ENCODE assay signal across 1 cellular context in genomic region chr7:37052673-37053072, GRCh38.
TF ChIP-seq lines count a peak whose summit lies in the region.

No MANE protein-coding gene starts in this region.

TF ChIP-seq in HepG2, 621 proteins besides CTCF, POLR2A, EP300 and RAD21 (continued from another document):
- TF ChIP-seq GMEB1 (CRISPR knock-in tag; IDR thresholded peaks at IDR 0.05; ENCODE audit: borderline replicate concordance) (no peak), FOSL1 (CRISPR knock-in tag; IDR thresholded peaks at IDR 0.05; ENCODE audit: borderline replicate concordance) (peak; percentile 32; the same call in 1 of the 2 replicates), AKAP8 (CRISPR knock-in tag; IDR thresholded peaks at IDR 0.05) (no peak), KLF13 (CRISPR knock-in tag; IDR thresholded peaks at IDR 0.05) (no peak), ZFP37 (CRISPR knock-in tag; IDR thresholded peaks at IDR 0.05; ENCODE audit: borderline replicate concordance) (peak; percentile 89; the same call in 1 of the 2 replicates), ZNF691 (CRISPR knock-in tag; IDR thresholded peaks at IDR 0.05; ENCODE audit: borderline replicate concordance, low read depth) (peak; percentile 20; the same call in 1 of the 2 replicates), DMTF1 (CRISPR knock-in tag; IDR thresholded peaks at IDR 0.05) (no peak), POLR2G (IDR thresholded peaks at IDR 0.05; ENCODE audit: low read depth, low read length) (no peak), PLSCR1 (CRISPR knock-in tag; IDR thresholded peaks at IDR 0.05; ENCODE audit: borderline replicate concordance) (no peak), JDP2 (CRISPR knock-in tag; IDR thresholded peaks at IDR 0.05; ENCODE audit: borderline replicate concordance) (no peak; the same call in 1 of the 2 replicates), MYC (CRISPR knock-in tag; IDR thresholded peaks at IDR 0.05; ENCODE audit: borderline replicate concordance) (peak; percentile 34; the same call in 1 of the 2 replicates), TOPORS (CRISPR knock-in tag; IDR thresholded peaks at IDR 0.05) (no peak), ZNF256 (CRISPR knock-in tag; conservative IDR thresholded peaks at IDR 0.05) (peak; percentile 83), FOXK1 (CRISPR knock-in tag; IDR thresholded peaks at IDR 0.05; ENCODE audit: borderline replicate concordance, low read depth) (peak; percentile 76; the same call in 1 of the 2 replicates), NR3C1 (CRISPR knock-in tag; IDR thresholded peaks at IDR 0.05) (no peak), ZFP36 (IDR thresholded peaks at IDR 0.05; ENCODE audit: borderline replicate concordance, low read depth, low read length, partially characterized antibody) (no peak), TBP (CRISPR knock-in tag; IDR thresholded peaks at IDR 0.05) (no peak), PAX8 (CRISPR knock-in tag; IDR thresholded peaks at IDR 0.05; ENCODE audit: borderline replicate concordance) (no peak), ZNF746 (CRISPR knock-in tag; IDR thresholded peaks at IDR 0.05) (peak; percentile 62; the same call in 1 of the 2 replicates), HINFP (CRISPR knock-in tag; IDR thresholded peaks at IDR 0.05; ENCODE audit: low read depth) (peak; percentile 25; the same call in 1 of the 2 replicates), POLR2AphosphoS5 (IDR thresholded peaks at IDR 0.05; ENCODE audit: low read depth, low read length) (no peak), GLI4 (CRISPR knock-in tag; IDR thresholded peaks at IDR 0.05; ENCODE audit: borderline replicate concordance) (no peak), NR2F6 (IDR thresholded peaks at IDR 0.05) (0 out of 2 replicates have a peak, but pooled peaks have one; percentile 14), NR2F6 (CRISPR knock-in tag; IDR thresholded peaks at IDR 0.05) (peak; percentile 67), HNRNPLL (IDR thresholded peaks at IDR 0.05; ENCODE audit: low read depth, low read length, poor library complexity, severe bottlenecking) (no peak), ZNF790 (CRISPR knock-in tag; IDR thresholded peaks at IDR 0.05; ENCODE audit: borderline replicate concordance) (peak; percentile 50; the same call in 1 of the 2 replicates), THAP11 (CRISPR knock-in tag; IDR thresholded peaks at IDR 0.05) (peak; percentile 74), ZNF124 (CRISPR knock-in tag; IDR thresholded peaks at IDR 0.05) (peak; percentile 92), ZNF260 (CRISPR knock-in tag; IDR thresholded peaks at IDR 0.05; ENCODE audit: borderline replicate concordance, low read depth) (no peak), ZNF205 (CRISPR knock-in tag; IDR thresholded peaks at IDR 0.05) (no peak), CENPX (CRISPR knock-in tag; IDR thresholded peaks at IDR 0.05) (no peak), YY1 (IDR thresholded peaks at IDR 0.05; ENCODE audit: insufficient read depth, insufficient replicate concordance, low read depth, low read length) (no peak), GFI1 (CRISPR knock-in tag; IDR thresholded peaks at IDR 0.05; ENCODE audit: borderline replicate concordance) (peak; percentile 76), SP140L (CRISPR knock-in tag; IDR thresholded peaks at IDR 0.05; ENCODE audit: borderline replicate concordance) (peak; percentile 93; the same call in 1 of the 2 replicates), HMGXB4 (CRISPR knock-in tag; IDR thresholded peaks at IDR 0.05; ENCODE audit: borderline replicate concordance in 1 of 2, low read depth in 1 of 2) (no peak), ZNF776 (CRISPR knock-in tag; IDR thresholded peaks at IDR 0.05) (no peak), KDM5A (IDR thresholded peaks at IDR 0.05; ENCODE audit: borderline replicate concordance, low read length) (no peak)
- TF ChIP-seq, protein P1, sequence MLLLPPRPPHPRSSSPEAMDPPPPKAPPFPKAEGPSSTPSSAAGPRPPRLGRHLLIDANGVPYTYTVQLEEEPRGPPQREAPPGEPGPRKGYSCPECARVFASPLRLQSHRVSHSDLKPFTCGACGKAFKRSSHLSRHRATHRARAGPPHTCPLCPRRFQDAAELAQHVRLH (CRISPR knock-in tag; IDR thresholded peaks at IDR 0.05; ENCODE audit: borderline replicate concordance, low read depth): peak; percentile 94; the same call in 1 of the 2 replicates
- TF ChIP-seq, protein P2, sequence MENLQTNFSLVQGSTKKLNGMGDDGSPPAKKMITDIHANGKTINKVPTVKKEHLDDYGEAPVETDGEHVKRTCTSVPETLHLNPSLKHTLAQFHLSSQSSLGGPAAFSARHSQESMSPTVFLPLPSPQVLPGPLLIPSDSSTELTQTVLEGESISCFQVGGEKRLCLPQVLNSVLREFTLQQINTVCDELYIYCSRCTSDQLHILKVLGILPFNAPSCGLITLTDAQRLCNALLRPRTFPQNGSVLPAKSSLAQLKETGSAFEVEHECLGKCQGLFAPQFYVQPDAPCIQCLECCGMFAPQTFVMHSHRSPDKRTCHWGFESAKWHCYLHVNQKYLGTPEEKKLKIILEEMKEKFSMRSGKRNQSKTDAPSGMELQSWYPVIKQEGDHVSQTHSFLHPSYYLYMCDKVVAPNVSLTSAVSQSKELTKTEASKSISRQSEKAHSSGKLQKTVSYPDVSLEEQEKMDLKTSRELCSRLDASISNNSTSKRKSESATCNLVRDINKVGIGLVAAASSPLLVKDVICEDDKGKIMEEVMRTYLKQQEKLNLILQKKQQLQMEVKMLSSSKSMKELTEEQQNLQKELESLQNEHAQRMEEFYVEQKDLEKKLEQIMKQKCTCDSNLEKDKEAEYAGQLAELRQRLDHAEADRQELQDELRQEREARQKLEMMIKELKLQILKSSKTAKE (CRISPR knock-in tag; IDR thresholded peaks at IDR 0.05; ENCODE audit: borderline replicate concordance): peak; percentile 39; the same call in 1 of the 2 replicates
- TF ChIP-seq, protein P3, sequence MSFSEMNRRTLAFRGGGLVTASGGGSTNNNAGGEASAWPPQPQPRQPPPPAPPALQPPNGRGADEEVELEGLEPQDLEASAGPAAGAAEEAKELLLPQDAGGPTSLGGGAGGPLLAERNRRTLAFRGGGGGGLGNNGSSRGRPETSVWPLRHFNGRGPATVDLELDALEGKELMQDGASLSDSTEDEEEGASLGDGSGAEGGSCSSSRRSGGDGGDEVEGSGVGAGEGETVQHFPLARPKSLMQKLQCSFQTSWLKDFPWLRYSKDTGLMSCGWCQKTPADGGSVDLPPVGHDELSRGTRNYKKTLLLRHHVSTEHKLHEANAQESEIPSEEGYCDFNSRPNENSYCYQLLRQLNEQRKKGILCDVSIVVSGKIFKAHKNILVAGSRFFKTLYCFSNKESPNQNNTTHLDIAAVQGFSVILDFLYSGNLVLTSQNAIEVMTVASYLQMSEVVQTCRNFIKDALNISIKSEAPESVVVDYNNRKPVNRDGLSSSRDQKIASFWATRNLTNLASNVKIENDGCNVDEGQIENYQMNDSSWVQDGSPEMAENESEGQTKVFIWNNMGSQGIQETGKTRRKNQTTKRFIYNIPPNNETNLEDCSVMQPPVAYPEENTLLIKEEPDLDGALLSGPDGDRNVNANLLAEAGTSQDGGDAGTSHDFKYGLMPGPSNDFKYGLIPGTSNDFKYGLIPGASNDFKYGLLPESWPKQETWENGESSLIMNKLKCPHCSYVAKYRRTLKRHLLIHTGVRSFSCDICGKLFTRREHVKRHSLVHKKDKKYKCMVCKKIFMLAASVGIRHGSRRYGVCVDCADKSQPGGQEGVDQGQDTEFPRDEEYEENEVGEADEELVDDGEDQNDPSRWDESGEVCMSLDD (CRISPR knock-in tag; IDR thresholded peaks at IDR 0.05; ENCODE audit: borderline replicate concordance): peak; percentile 98
- TF ChIP-seq, protein P4, sequence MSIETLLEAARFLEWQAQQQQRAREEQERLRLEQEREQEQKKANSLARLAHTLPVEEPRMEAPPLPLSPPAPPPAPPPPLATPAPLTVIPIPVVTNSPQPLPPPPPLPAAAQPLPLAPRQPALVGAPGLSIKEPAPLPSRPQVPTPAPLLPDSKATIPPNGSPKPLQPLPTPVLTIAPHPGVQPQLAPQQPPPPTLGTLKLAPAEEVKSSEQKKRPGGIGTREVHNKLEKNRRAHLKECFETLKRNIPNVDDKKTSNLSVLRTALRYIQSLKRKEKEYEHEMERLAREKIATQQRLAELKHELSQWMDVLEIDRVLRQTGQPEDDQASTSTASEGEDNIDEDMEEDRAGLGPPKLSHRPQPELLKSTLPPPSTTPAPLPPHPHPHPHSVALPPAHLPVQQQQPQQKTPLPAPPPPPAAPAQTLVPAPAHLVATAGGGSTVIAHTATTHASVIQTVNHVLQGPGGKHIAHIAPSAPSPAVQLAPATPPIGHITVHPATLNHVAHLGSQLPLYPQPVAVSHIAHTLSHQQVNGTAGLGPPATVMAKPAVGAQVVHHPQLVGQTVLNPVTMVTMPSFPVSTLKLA (IDR thresholded peaks at IDR 0.05): no peak
